Comparison of ENCODE assay signal across 29 cellular contexts in genomic region chr1:69077198-69077597, GRCh38.
"Had no signal": no experiment of that assay in that cellular context is flagged by ENCODE, and none has a peak within 500 bp of the region (broad histone marks: within the 10 kb centered on the region; RNA-seq: fewer than 3 reads in every experiment).

No MANE protein-coding gene starts in this region.

- H3K27me3 ChIP-seq: esophagus squamous epithelium, heart right ventricle, left lung, sigmoid colon, spleen, suprapubic skin, transverse colon, upper lobe of right lung, uterus had no signal

- H3K27me3 Mint-ChIP-seq: naive B cell; natural killer cell treated with Interleukin-12 subunit alpha and Interleukin-12 subunit beta and Interleukin-15 and Interleukin-18, amount 100 ng/mL, for 72 hours; stimulated activated naive CD8-positive, alpha-beta T cell treated with anti-CD3 and anti-CD28 coated beads, Interleukin-15, amount 100 ng/mL, for 72 hours had no signal

- H3K4me3 Mint-ChIP-seq: mesothelial cell of epicardium; naive B cell; natural killer cell treated with Interleukin-12 subunit alpha and Interleukin-12 subunit beta and Interleukin-15 and Interleukin-18, amount 100 ng/mL, for 72 hours; neural crest cell; stimulated activated naive CD8-positive, alpha-beta T cell treated with anti-CD3 and anti-CD28 coated beads, Interleukin-15, amount 100 ng/mL, for 72 hours had no signal

- H3K4me1 Mint-ChIP-seq: naive B cell; stimulated activated naive CD8-positive, alpha-beta T cell treated with anti-CD3 and anti-CD28 coated beads, Interleukin-15, amount 100 ng/mL, for 72 hours had no signal

- ATAC-seq: heart right ventricle; left cardiac atrium; left lung; mucosa of descending colon; natural killer cell treated with Interleukin-12 subunit alpha and Interleukin-12 subunit beta and Interleukin-15 and Interleukin-18, amount 100 ng/mL, for 72 hours; psoas muscle; right cardiac atrium; stimulated activated naive CD8-positive, alpha-beta T cell treated with anti-CD3 and anti-CD28 coated beads, Interleukin-15, amount 100 ng/mL, for 72 hours; upper lobe of right lung had no signal

- H3K36me3 ChIP-seq: esophagus squamous epithelium, heart right ventricle, left lung, sigmoid colon, spleen, suprapubic skin, transverse colon, upper lobe of right lung, uterus had no signal

- H3K27ac Mint-ChIP-seq: mesothelial cell of epicardium; naive B cell; natural killer cell treated with Interleukin-12 subunit alpha and Interleukin-12 subunit beta and Interleukin-15 and Interleukin-18, amount 100 ng/mL, for 72 hours; stimulated activated naive CD8-positive, alpha-beta T cell treated with anti-CD3 and anti-CD28 coated beads, Interleukin-15, amount 100 ng/mL, for 72 hours had no signal

- H3K4me3 ChIP-seq: coronary artery, esophagus squamous epithelium, heart right ventricle, left lung, mucosa of descending colon, psoas muscle, sigmoid colon, spleen, suprapubic skin, transverse colon, upper lobe of right lung, uterus had no signal

- H3K4me1 ChIP-seq: heart right ventricle, left lung, psoas muscle, sigmoid colon, spleen, suprapubic skin, transverse colon, upper lobe of right lung, uterus had no signal

- H3K36me3 Mint-ChIP-seq: mesothelial cell of epicardium, naive B cell had no signal

- H3K9me3 ChIP-seq: esophagus squamous epithelium, heart right ventricle, psoas muscle, sigmoid colon, suprapubic skin, transverse colon, upper lobe of right lung, uterus had no signal

- H3K9me3 Mint-ChIP-seq: mesothelial cell of epicardium, neural crest cell had no signal

- DNase-seq: dermis blood vessel endothelial cell; effector memory CD4-positive, alpha-beta T cell; erythroblast; esophagus squamous epithelium; foreskin melanocyte; glutamatergic neuron; heart right ventricle; hippocampal formation; left cardiac atrium; left lung; mesenchymal stem cell; mucosa of descending colon; naive B cell; psoas muscle; right cardiac atrium; sigmoid colon; spleen; stimulated activated CD4-positive, alpha-beta T cell treated with anti-CD3 and anti-CD28 coated beads, Interleukin-2, amount 100 ng/mL, for 48 hours; stimulated activated CD8-positive, alpha-beta memory T cell treated with anti-CD3 and anti-CD28 coated beads, Interleukin-4, amount 100 ng/mL, for 48 hours; stimulated activated naive CD4-positive, alpha-beta T cell; stimulated activated naive CD8-positive, alpha-beta T cell treated with anti-CD3 and anti-CD28 coated beads, Interleukin-15, amount 100 ng/mL, for 72 hours; transverse colon; upper lobe of right lung; uterus had no signal

- H3K27ac ChIP-seq: coronary artery, esophagus squamous epithelium, heart right ventricle, left lung, psoas muscle, sigmoid colon, spleen, suprapubic skin, transverse colon, upper lobe of right lung, uterus had no signal
